In the genomic region with DNA sequence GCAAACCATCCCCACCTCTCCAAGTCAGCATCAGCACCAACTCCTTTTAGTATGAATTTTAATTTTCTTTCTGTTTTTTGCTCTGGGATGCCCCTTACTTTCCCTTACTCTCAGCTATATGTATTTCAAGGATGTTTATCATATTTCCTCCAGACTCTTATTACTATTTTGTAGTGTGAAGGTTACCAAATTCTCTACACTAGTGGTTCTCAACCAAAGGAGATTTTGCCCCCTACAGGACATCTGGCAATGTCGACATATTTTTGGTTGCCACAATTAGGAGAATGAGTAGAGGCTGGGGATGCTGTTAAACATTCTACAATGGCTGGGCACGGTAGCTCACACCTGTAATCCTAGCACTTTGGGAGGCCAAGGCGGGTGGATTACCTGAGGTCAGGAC, we compare ENCODE assay signal across 9 cellular contexts. TPM values are rescaled to one million over a fixed set of nuclear protein-coding genes. Genes with fewer than 3 reads are reported as not detected.
DNase-seq lines count a peak whose midpoint lies in the region; ATAC-seq and TF ChIP-seq lines count a peak whose summit lies in the region.
"Had no signal": no experiment of that assay in that cellular context is flagged by ENCODE, and none has a peak within 500 bp of the region (broad histone marks: within the 10 kb centered on the region; RNA-seq: fewer than 3 reads in every experiment).

No MANE protein-coding gene starts in this region.

- no peaks in the 10 kb centered on the region for H3F3A ChIP-seq in MM.1S (ENCODE audit: insufficient read depth, low read length)

- intact Hi-C loops in left colon (cut with DNase I, micrococcal nuclease) (no loop called here), posterior cingulate gyrus (cut with DNase I) (no loop called here)

- H3K9me2 ChIP-seq in MM.1S (replicated peaks; ENCODE audit: insufficient read depth, low read length), result no peaks in the 10 kb centered on the region

- H3K4me3 ChIP-seq in MM.1S (ENCODE audit: low read length), result no peak overlapping the region
- H3K4me3 ChIP-seq in astrocyte of the spinal cord (ENCODE audit: low read depth, low read length), result no peak overlapping the region
- H3K4me3 ChIP-seq: gastrocnemius medialis had no signal

- H3K79me2 ChIP-seq in MM.1S (ENCODE audit: low read length), result no peaks in the 10 kb centered on the region

- in situ Hi-C loops in astrocyte of the spinal cord (cut with HindIII; ENCODE audit: low sequenced_read_pairs), result no loop called here

- DNase-seq in stimulated activated CD4-positive, alpha-beta T cell treated with anti-CD3 and anti-CD28 coated beads, Interleukin-4, amount 100 ng/mL, for 24 hours, result peak; percentile 13
- DNase-seq in stimulated activated CD4-positive, alpha-beta T cell treated with anti-CD3 and anti-CD28 coated beads, Interleukin-4, amount 100 ng/mL, for 1 hour, result no peak
- DNase-seq in MM.1S (peak; percentile 24), astrocyte of the spinal cord (ENCODE audit: low read depth, low spot score) (peak; percentile 39), left colon (no peak), posterior cingulate gyrus (no peak), omental fat pad (ENCODE audit: low spot score) (no peak)
- DNase-seq: gastrocnemius medialis had no signal

- no peak overlapping the region for H3K4me2 ChIP-seq in MM.1S (ENCODE audit: low read depth, low read length)

- H3K9ac ChIP-seq in MM.1S (ENCODE audit: low read length), result no peak overlapping the region

- H3K4me1 ChIP-seq in MM.1S (ENCODE audit: low read length), result no peaks in the 10 kb centered on the region

- H3K27me3 ChIP-seq in MM.1S (replicated peaks; ENCODE audit: insufficient read depth, low read length), result no peaks in the 10 kb centered on the region
- H3K27me3 ChIP-seq: gastrocnemius medialis had no signal

- H3K27ac ChIP-seq in MM.1S (ENCODE audit: low read length), result no peak overlapping the region
- H3K27ac ChIP-seq: gastrocnemius medialis had no signal

- no peaks in the 10 kb centered on the region for H3K36me3 ChIP-seq in MM.1S (replicated peaks; ENCODE audit: insufficient read depth, low read length)
- H3K36me3 ChIP-seq: gastrocnemius medialis had no signal

- H4K20me1 ChIP-seq in MM.1S (ENCODE audit: insufficient read depth, low read length), result no peaks in the 10 kb centered on the region

- no peak overlapping the region for H2AFZ ChIP-seq in MM.1S (ENCODE audit: low read length)

- no peaks in the 10 kb centered on the region for H3K9me3 ChIP-seq in MM.1S (replicated peaks; ENCODE audit: insufficient read depth, low read length)
- H3K9me3 ChIP-seq: gastrocnemius medialis had no signal

- TF ChIP-seq CTCF in MM.1S (IDR thresholded peaks at IDR 0.05; ENCODE audit: low read length) (peak; percentile 24), astrocyte of the spinal cord (IDR thresholded peaks at IDR 0.05; ENCODE audit: low read depth, low read length) (peak; percentile 62), omental fat pad (IDR thresholded peaks at IDR 0.05) (no peak)

- ATAC-seq in left colon (peak; percentile 52), HG02884 (IDR thresholded peaks at IDR 0.05; ENCODE audit: unreplicated experiment) (no peak), omental fat pad (ENCODE audit: low FRiP score) (no peak)

RNA-seq across cellular contexts. Expression of a gene that starts 29.1 kb away (rescaled TPM):
- 10 to 100 TPM; 34.2 to 50.3 TPM for total RNA-seq in left colon
- total RNA-seq in omental fat pad, result 10 to 100 TPM; 31.3 to 53.0 (median 32.2) TPM

RNA-seq across cellular contexts. Expression of a gene that starts 51.5 kb away (rescaled TPM):
- total RNA-seq in left colon, result 1 to 10 TPM; 9.0 to 9.4 TPM
- 1 to 10 TPM; 2.3 to 6.2 (median 4.5) TPM for total RNA-seq in omental fat pad

RNA-seq across cellular contexts. Expression of a gene that starts 51.6 kb away (rescaled TPM):
- total RNA-seq in left colon (10 to 100 TPM; 21.0 to 24.7 TPM), omental fat pad (10 to 100 TPM; 16.5 to 19.1 (median 17.4) TPM)

Comparison
In these comparisons a context has a peak if more than half of its experiments do, and no peak if none do; other contexts are left out.
1. DNase-seq: peak in stimulated activated CD4-positive, alpha-beta T cell treated with anti-CD3 and anti-CD28 coated beads, Interleukin-4, amount 100 ng/mL, for 24 hours (single experiment), MM.1S (single experiment) and astrocyte of the spinal cord (single experiment); none in stimulated activated CD4-positive, alpha-beta T cell treated with anti-CD3 and anti-CD28 coated beads, Interleukin-4, amount 100 ng/mL, for 1 hour (single experiment), left colon (0 of 2), posterior cingulate gyrus (0 of 10) and omental fat pad (single experiment).
2. CTCF ChIP-seq: peak in MM.1S (single experiment) and astrocyte of the spinal cord (single experiment); none in omental fat pad (0 of 3).